39 cellular contexts compared by ENCODE assay signal in the genomic region with DNA sequence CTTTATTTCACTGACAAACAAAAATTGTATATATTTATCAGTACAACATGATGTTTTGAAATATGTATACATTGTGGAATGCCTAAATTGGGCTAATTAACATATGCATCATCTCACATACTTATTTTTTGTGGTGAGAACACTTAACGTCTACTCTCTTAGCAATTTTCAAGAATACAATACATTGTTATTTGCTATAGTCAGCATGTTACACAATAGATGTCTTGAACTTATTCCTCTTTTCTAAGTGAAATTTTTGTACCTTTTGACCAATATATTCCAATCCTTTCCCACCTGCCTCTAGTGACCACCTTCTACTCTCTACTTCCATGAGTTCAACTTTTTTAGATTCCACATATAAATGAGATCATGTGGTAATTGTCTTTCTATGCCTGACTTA.
"Had no signal": no experiment of that assay in that cellular context is flagged by ENCODE, and none has a peak within 500 bp of the region (broad histone marks: within the 10 kb centered on the region; RNA-seq: fewer than 3 reads in every experiment).

No MANE protein-coding gene starts in this region.

- H3K9me3 Mint-ChIP-seq: activated naive CD4-positive, alpha-beta T cell treated with anti-CD3 and anti-CD28 coated beads for 36 hours; activated naive CD4-positive, alpha-beta T cell treated with anti-CD3 and anti-CD28 coated beads, Interleukin-2, amount 10 ng/mL, durations not matched to agents 7 days and 5 days; activated naive CD4-positive, alpha-beta T cell treated with anti-CD3 and anti-CD28 coated beads, Interleukin-2, amount 50 U/mL, for 24 hours; activated naive CD8-positive, alpha-beta T cell treated with anti-CD3 and anti-CD28 coated beads for 36 hours; activated naive CD8-positive, alpha-beta T cell treated with anti-CD3 and anti-CD28 coated beads, Interleukin-2, amount 10 ng/mL, durations not matched to agents 7 days and 5 days; activated naive CD8-positive, alpha-beta T cell treated with anti-CD3 and anti-CD28 coated beads, Interleukin-2, amount 50 U/mL, for 24 hours; activated T-cell treated with anti-CD3 and anti-CD28 coated beads, Interleukin-2, amount 50 U/mL, for 24 hours; activated T-cell treated with anti-CD3 and anti-CD28 coated beads, Interleukin-2, amount 50 U/mL, for 4 hours; activated T-cell treated with anti-CD3 and anti-CD28 coated beads, Interleukin-2, amount 50 U/mL, for 72 hours; activated T-helper 1 cell treated with anti-CD3 and anti-CD28 coated beads, Interleukin-12 subunit alpha, Interleukin-12 subunit beta, Interleukin-2, Interleukin-4 antibody, amounts not matched to agents 30 ng/mL and 10 ng/mL and 1 ng/mL, durations not matched to agents 14 hours and 24 hours and 36 hours; activated T-helper 17 cell treated with anti-CD3 and anti-CD28 coated beads, Interleukin-2, amount 50 U/mL, for 72 hours; activated T-helper 2 cell treated with anti-CD3 and anti-CD28 coated beads, Interferon-gamma antibody, Interleukin-2, Interleukin-4, amounts not matched to agents 10 μg/mL and 5 μg/mL and 100 μg/mL, durations not matched to agents 14 hours and 24 hours and 36 hours; brain; central memory CD8-positive, alpha-beta T cell had no signal

- H3K9me3 ChIP-seq: adrenal gland, ascending aorta, body of pancreas, breast epithelium had no signal

- H3K4me3 ChIP-seq: adrenal gland, ascending aorta, body of pancreas, breast epithelium, cardiac muscle cell had no signal

- H3K27ac Mint-ChIP-seq: activated naive CD4-positive, alpha-beta T cell treated with anti-CD3 and anti-CD28 coated beads for 36 hours; activated naive CD4-positive, alpha-beta T cell treated with anti-CD3 and anti-CD28 coated beads, Interleukin-2, amount 10 ng/mL, durations not matched to agents 7 days and 5 days; activated naive CD4-positive, alpha-beta T cell treated with anti-CD3 and anti-CD28 coated beads, Interleukin-2, amount 50 U/mL, for 24 hours; activated naive CD8-positive, alpha-beta T cell; activated naive CD8-positive, alpha-beta T cell treated with anti-CD3 and anti-CD28 coated beads for 36 hours; activated naive CD8-positive, alpha-beta T cell treated with anti-CD3 and anti-CD28 coated beads, Interleukin-2, amount 10 ng/mL, durations not matched to agents 7 days and 5 days; activated naive CD8-positive, alpha-beta T cell treated with anti-CD3 and anti-CD28 coated beads, Interleukin-2, amount 50 U/mL, for 24 hours; activated T-cell treated with anti-CD3 and anti-CD28 coated beads, Interleukin-2, amount 50 U/mL, for 24 hours; activated T-cell treated with anti-CD3 and anti-CD28 coated beads, Interleukin-2, amount 50 U/mL, for 72 hours; activated T-helper 1 cell treated with anti-CD3 and anti-CD28 coated beads, Interleukin-12 subunit alpha, Interleukin-12 subunit beta, Interleukin-2, Interleukin-4 antibody, amounts not matched to agents 30 ng/mL and 10 ng/mL and 1 ng/mL, durations not matched to agents 14 hours and 24 hours and 36 hours; activated T-helper 17 cell treated with anti-CD3 and anti-CD28 coated beads, Interleukin-2, amount 50 U/mL, for 72 hours; activated T-helper 2 cell treated with anti-CD3 and anti-CD28 coated beads, Interferon-gamma antibody, Interleukin-2, Interleukin-4, amounts not matched to agents 10 μg/mL and 5 μg/mL and 100 μg/mL, durations not matched to agents 14 hours and 24 hours and 36 hours; brain had no signal

- H3K4me1 ChIP-seq: adrenal gland, ascending aorta, body of pancreas, breast epithelium had no signal

- ATAC-seq: activated naive CD8-positive, alpha-beta T cell treated with anti-CD3 and anti-CD28 coated beads, Interleukin-2, amount 50 U/mL, for 24 hours; activated T-cell treated with anti-CD3 and anti-CD28 coated beads, Interleukin-2, amount 50 U/mL, for 4 hours; activated T-cell treated with anti-CD3 and anti-CD28 coated beads, Interleukin-2, amount 50 U/mL, for 72 hours; activated T-helper 17 cell treated with anti-CD3 and anti-CD28 coated beads, Interleukin-2, amount 50 U/mL, for 72 hours; body of pancreas had no signal

- H3K27me3 ChIP-seq: adrenal gland, ascending aorta, body of pancreas, brain microvascular endothelial cell, breast epithelium, cardiac muscle cell had no signal

- H3K36me3 Mint-ChIP-seq: activated naive CD4-positive, alpha-beta T cell treated with anti-CD3 and anti-CD28 coated beads, Interleukin-2, amount 10 ng/mL, durations not matched to agents 7 days and 5 days; activated naive CD4-positive, alpha-beta T cell treated with anti-CD3 and anti-CD28 coated beads, Interleukin-2, amount 50 U/mL, for 24 hours; activated naive CD8-positive, alpha-beta T cell; activated naive CD8-positive, alpha-beta T cell treated with anti-CD3 and anti-CD28 coated beads for 36 hours; activated naive CD8-positive, alpha-beta T cell treated with anti-CD3 and anti-CD28 coated beads, Interleukin-2, amount 10 ng/mL, durations not matched to agents 7 days and 5 days; brain had no signal

- DNase-seq: activated effector memory CD4-positive, alpha-beta T cell treated with anti-CD3 and anti-CD28 coated beads, Interleukin-2, amount 50 U/mL, for 16 hours; activated effector memory CD4-positive, alpha-beta T cell treated with Interleukin-2 at 50 U/mL for 16 hours; activated gamma-delta T cell; activated gamma-delta T cell treated with Interleukin-2 at 50 U/mL for 16 hours; activated naive CD4-positive, alpha-beta T cell; activated naive CD4-positive, alpha-beta T cell treated with anti-CD3 and anti-CD28 coated beads for 36 hours; activated naive CD4-positive, alpha-beta T cell treated with anti-CD3 and anti-CD28 coated beads, Interleukin-2, amount 10 ng/mL, durations not matched to agents 7 days and 5 days; activated naive CD4-positive, alpha-beta T cell treated with anti-CD3 and anti-CD28 coated beads, Interleukin-2, amount 50 U/mL, for 16 hours; activated naive CD4-positive, alpha-beta T cell treated with Interleukin-2 at 50 U/mL for 16 hours; activated naive CD8-positive, alpha-beta T cell treated with anti-CD3 and anti-CD28 coated beads for 36 hours; activated naive CD8-positive, alpha-beta T cell treated with anti-CD3 and anti-CD28 coated beads, Interleukin-2, amount 10 ng/mL, durations not matched to agents 7 days and 5 days; activated naive CD8-positive, alpha-beta T cell treated with anti-CD3 and anti-CD28 coated beads, Interleukin-2, amount 50 U/mL, for 24 hours; activated T-cell treated with anti-CD3 and anti-CD28 coated beads, Interleukin-2, amount 50 U/mL, for 1 hour; activated T-cell treated with anti-CD3 and anti-CD28 coated beads, Interleukin-2, amount 50 U/mL, for 24 hours; activated T-cell treated with anti-CD3 and anti-CD28 coated beads, Interleukin-2, amount 50 U/mL, for 4 hours; activated T-cell treated with anti-CD3 and anti-CD28 coated beads, Interleukin-2, amount 50 U/mL, for 48 hours; activated T-cell treated with anti-CD3 and anti-CD28 coated beads, Interleukin-2, amount 50 U/mL, for 72 hours; adrenal gland; amniotic stem cell; amygdala; anterior cingulate cortex; aorta; body of pancreas; brain microvascular endothelial cell; caudate nucleus; central memory CD4-positive, alpha-beta T cell; cerebellar nuclear complex had no signal

- H3K36me3 ChIP-seq: adrenal gland, ascending aorta, brain microvascular endothelial cell, breast epithelium, cardiac muscle cell had no signal

- FAIRE-seq: astrocyte, bronchial epithelial cell had no signal

- H3K27ac ChIP-seq: adrenal gland, ascending aorta, body of pancreas, brain microvascular endothelial cell, breast epithelium, cardiac muscle cell had no signal
